Comparison of ENCODE assay signal across 18 cellular contexts in genomic region chr11:86421976-86422770, GRCh38.
"Had no signal": no experiment of that assay in that cellular context is flagged by ENCODE, and none has a peak within 500 bp of the region (broad histone marks: within the 10 kb centered on the region; RNA-seq: fewer than 3 reads in every experiment).

No MANE protein-coding gene starts in this region.

- H3K4me3 ChIP-seq: lung, mucosa of descending colon, thoracic aorta, uterus had no signal

- H3K27me3 ChIP-seq: brain microvascular endothelial cell, uterus had no signal

- H3K9me3 ChIP-seq: mucosa of descending colon had no signal

- DNase-seq: activated CD4-positive, alpha-beta T cell treated with anti-CD3 and anti-CD28 coated beads for 1 hour; activated CD4-positive, alpha-beta T cell treated with anti-CD3 and anti-CD28 coated beads, Interleukin-2, amount 50 U/mL, for 48 hours; activated gamma-delta T cell; activated T-cell treated with anti-CD3 and anti-CD28 coated beads, Interleukin-2, amount 50 U/mL, for 48 hours; brain microvascular endothelial cell; cerebellar nuclear complex; foreskin melanocyte; head of caudate nucleus; left colon; mucosa of descending colon; stimulated activated CD4-positive, alpha-beta T cell treated with anti-CD3 and anti-CD28 coated beads, Interleukin-12 subunit alpha, Interleukin-12 subunit beta, amount 100 ng/mL, for 4 hours; stimulated activated CD4-positive, alpha-beta T cell treated with anti-CD3 and anti-CD28 coated beads, Interleukin-2, amount 100 ng/mL, for 48 hours; stimulated activated CD8-positive, alpha-beta memory T cell treated with anti-CD3 and anti-CD28 coated beads, Interleukin-4, amount 100 ng/mL, for 48 hours; stimulated activated naive CD8-positive, alpha-beta T cell treated with anti-CD3 and anti-CD28 coated beads, Interleukin-15, amount 100 ng/mL, for 72 hours; T-helper 9 cell; uterus had no signal

- H3K27ac ChIP-seq: brain microvascular endothelial cell, thoracic aorta, uterus had no signal

- H3K36me3 ChIP-seq: brain microvascular endothelial cell, thoracic aorta, uterus had no signal

- H3K4me1 ChIP-seq: uterus had no signal
